In the genomic region with DNA sequence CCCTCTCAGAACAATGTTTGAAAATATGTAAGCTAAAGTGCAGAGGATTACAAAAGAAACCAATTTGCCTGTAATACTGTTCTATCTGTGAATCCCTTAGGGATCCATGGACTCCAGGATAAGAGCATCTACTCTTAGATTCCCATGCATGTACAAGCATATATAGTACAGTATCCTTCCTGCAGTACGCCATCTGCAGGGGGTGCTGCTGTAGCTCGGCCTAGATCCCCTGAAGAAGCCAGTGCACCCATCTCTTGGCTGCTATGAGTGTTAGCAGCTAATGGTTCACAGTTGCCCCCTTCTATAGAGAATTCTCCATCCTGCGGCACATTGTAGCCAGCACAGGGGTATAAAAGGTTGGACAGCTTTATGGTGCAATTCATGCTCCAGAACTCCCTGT, we compare ENCODE assay signal across 13 cellular contexts.
DNase-seq lines count a peak whose midpoint lies in the region; ATAC-seq and TF ChIP-seq lines count a peak whose summit lies in the region.
"Had no signal": no experiment of that assay in that cellular context is flagged by ENCODE, and none has a peak within 500 bp of the region (broad histone marks: within the 10 kb centered on the region; RNA-seq: fewer than 3 reads in every experiment).

No MANE protein-coding gene starts in this region.

- no peak overlapping the region for H2AFZ ChIP-seq in Loucy (ENCODE audit: low read length)
- no peak overlapping the region for H2AFZ ChIP-seq in neural cell (ENCODE audit: low read depth, low read length)

- no peaks in the 10 kb centered on the region for H3K79me2 ChIP-seq in Loucy (ENCODE audit: insufficient read depth, low read length)
- H3K79me2 ChIP-seq in neural cell (replicated peaks; ENCODE audit: insufficient read depth, low read length), result no peaks in the 10 kb centered on the region

- H3K36me3 ChIP-seq in Loucy (ENCODE audit: insufficient read depth, low read length) (no peaks in the 10 kb centered on the region), neural cell (ENCODE audit: insufficient read depth, low read length) (no peaks in the 10 kb centered on the region)
- H3K36me3 ChIP-seq: SJCRH30 had no signal

- H3K27ac ChIP-seq in neural cell (ENCODE audit: low read length), result no peak overlapping the region
- H3K27ac ChIP-seq: SJCRH30 had no signal

- no peaks in the 10 kb centered on the region for H3K27me3 ChIP-seq in Loucy (ENCODE audit: insufficient read depth, low read length, poor library complexity, severe bottlenecking)
- H3K27me3 ChIP-seq in neural cell (ENCODE audit: insufficient read depth, low read depth, low read length), result no peaks in the 10 kb centered on the region
- H3K27me3 ChIP-seq: SJCRH30 had no signal

- no peaks in the 10 kb centered on the region for H3K9me3 ChIP-seq in Loucy (ENCODE audit: insufficient read depth, low read depth, low read length)
- H3K9me3 ChIP-seq in neural cell (ENCODE audit: low read length), result no peaks in the 10 kb centered on the region
- H3K9me3 ChIP-seq: SJCRH30 had no signal

- no peak overlapping the region for H3K9ac ChIP-seq in Loucy (ENCODE audit: low read depth, low read length, poor library complexity, severe bottlenecking)
- no peak overlapping the region for H3K9ac ChIP-seq in neural cell (ENCODE audit: low read length)

- H3F3A ChIP-seq in Loucy (ENCODE audit: low read depth) (no peaks in the 10 kb centered on the region), neural cell (ENCODE audit: insufficient read depth, low read length, poor library complexity, severe bottlenecking) (no peaks in the 10 kb centered on the region)

- TF ChIP-seq CTCF in Loucy (conservative IDR thresholded peaks at IDR 0.05; ENCODE audit: low read length), result peak; percentile 61
- peak; percentile 23 for TF ChIP-seq CTCF in neural cell (IDR thresholded peaks at IDR 0.05; ENCODE audit: poor library complexity, severe bottlenecking)

- CTCF ChIA-PET in activated CD4-positive, alpha-beta T cell treated with anti-CD3 and anti-CD28 coated beads for 36 hours (lab: Charles Lee), result interaction anchor here (0.6 kb wide), 1 partner anchor 1786 kb away, joined by 3 read pairs; no protein-coding TSS in a partner anchor
- CTCF ChIA-PET in activated CD8-positive, alpha-beta T cell treated with anti-CD3 and anti-CD28 coated beads, Interleukin-2, amount 10 ng/mL, durations not matched to agents 7 days and 5 days (lab: Charles Lee), result interaction anchor here (0.8 to 2.8 kb wide), 3 partner anchors 8 to 11 kb away, joined by 3 to 7 read pairs (median 5); no protein-coding TSS in a partner anchor

- intact Hi-C loops in activated CD4-positive, alpha-beta T cell treated with anti-CD3 and anti-CD28 coated beads for 36 hours (cut with DNase I, micrococcal nuclease), result no loop called here

- peak; percentile 12 for TF ChIP-seq RAD21 in neural cell (conservative IDR thresholded peaks at IDR 0.05)

- H3K36me3 Mint-ChIP-seq in activated CD4-positive, alpha-beta T cell treated with anti-CD3 and anti-CD28 coated beads for 36 hours (ENCODE audit: low read depth), result no peaks in the 10 kb centered on the region
- H3K36me3 Mint-ChIP-seq in activated CD8-positive, alpha-beta T cell treated with anti-CD3 and anti-CD28 coated beads, Interleukin-2, amount 10 ng/mL, durations not matched to agents 7 days and 5 days (ENCODE audit: low read depth), result no peaks in the 10 kb centered on the region

- H3K4me1 ChIP-seq in Loucy (ENCODE audit: insufficient read depth, low read length, poor library complexity, severe bottlenecking), result no peaks in the 10 kb centered on the region
- H3K4me1 ChIP-seq: SJCRH30 had no signal

- H3K4me1 Mint-ChIP-seq in activated CD4-positive, alpha-beta T cell treated with anti-CD3 and anti-CD28 coated beads for 36 hours, result no peaks in the 10 kb centered on the region
- H3K4me1 Mint-ChIP-seq in activated CD8-positive, alpha-beta T cell treated with anti-CD3 and anti-CD28 coated beads, Interleukin-2, amount 10 ng/mL, durations not matched to agents 7 days and 5 days (ENCODE audit: low read depth), result no peaks in the 10 kb centered on the region

- peaks cover 3% of the 10 kb centered on the region for H3K27me3 Mint-ChIP-seq in activated CD4-positive, alpha-beta T cell treated with anti-CD3 and anti-CD28 coated beads for 36 hours
- peaks cover 38% of the 10 kb centered on the region for H3K27me3 Mint-ChIP-seq in activated CD8-positive, alpha-beta T cell treated with anti-CD3 and anti-CD28 coated beads, Interleukin-2, amount 10 ng/mL, durations not matched to agents 7 days and 5 days (ENCODE audit: low read depth)

- in situ Hi-C loops in G401 (cut with HindIII; ENCODE audit: low sequenced_read_pairs), result loop anchor here (25.0 kb wide), 1 partner anchor 355 kb away; no protein-coding TSS in a partner anchor

- ATAC-seq in activated CD4-positive, alpha-beta T cell treated with anti-CD3 and anti-CD28 coated beads for 36 hours, result peak; percentile 53
- ATAC-seq in activated CD8-positive, alpha-beta T cell treated with anti-CD3 and anti-CD28 coated beads, Interleukin-2, amount 10 ng/mL, durations not matched to agents 7 days and 5 days, result peak; percentile 44

- H3K4me3 Mint-ChIP-seq in activated CD4-positive, alpha-beta T cell treated with anti-CD3 and anti-CD28 coated beads for 36 hours, result no peak overlapping the region
- H3K4me3 Mint-ChIP-seq in activated CD8-positive, alpha-beta T cell treated with anti-CD3 and anti-CD28 coated beads, Interleukin-2, amount 10 ng/mL, durations not matched to agents 7 days and 5 days, result no peak overlapping the region
- H3K4me3 Mint-ChIP-seq: nephron progenitor cell had no signal

- H3K4me2 ChIP-seq in Loucy (ENCODE audit: low read depth, low read length, poor library complexity, severe bottlenecking) (no peak overlapping the region), neural cell (ENCODE audit: low read length) (no peak overlapping the region)

- TF ChIP-seq EP300 in neural cell (conservative IDR thresholded peaks at IDR 0.05; ENCODE audit: poor library complexity, severe bottlenecking), result no peak

- no peaks in the 10 kb centered on the region for H3K9me2 ChIP-seq in Loucy (replicated peaks; ENCODE audit: low read depth, low read length)
- H3K9me2 ChIP-seq in neural cell (ENCODE audit: insufficient read depth, low read length), result no peaks in the 10 kb centered on the region

- DNase-seq in activated CD4-positive, alpha-beta T cell treated with anti-CD3 and anti-CD28 coated beads for 36 hours, result peak; percentile 10
- no peak for DNase-seq in activated CD4-positive, alpha-beta T cell treated with anti-CD3 and anti-CD28 coated beads, Interleukin-2, amount 50 U/mL, for 48 hours
- DNase-seq in activated CD8-positive, alpha-beta T cell treated with anti-CD3 and anti-CD28 coated beads, Interleukin-2, amount 10 ng/mL, durations not matched to agents 7 days and 5 days, result no peak
- DNase-seq in G401 (ENCODE audit: low spot score) (no peak), NCI-H1092 treated with DMSO at 0.1 percent for 48 hours (lab: John Stamatoyannopoulos, UW) (no peak)
- no peak for DNase-seq in activated CD8-positive, alpha-beta memory T cell treated with anti-CD3 and anti-CD28 coated beads, Interleukin-2, amount 50 U/mL, for 48 hours
- DNase-seq: activated CD4-positive, alpha-beta T cell treated with anti-CD3 and anti-CD28 coated beads, Interleukin-2, amount 50 U/mL, for 4 hours; mesenchymal stem cell; NCI-H2171 treated with DMSO at 0.1 percent for 48 hours; nephron progenitor cell; SJCRH30 had no signal

- H3K4me3 ChIP-seq in Loucy (ENCODE audit: low read length, poor library complexity, severe bottlenecking), result no peak overlapping the region
- no peak overlapping the region for H3K4me3 ChIP-seq in neural cell (ENCODE audit: low read length)
- H3K4me3 ChIP-seq: SJCRH30 had no signal

- H3K9me3 Mint-ChIP-seq in activated CD4-positive, alpha-beta T cell treated with anti-CD3 and anti-CD28 coated beads for 36 hours (ENCODE audit: low read depth), result no peaks in the 10 kb centered on the region
- no peaks in the 10 kb centered on the region for H3K9me3 Mint-ChIP-seq in activated CD8-positive, alpha-beta T cell treated with anti-CD3 and anti-CD28 coated beads, Interleukin-2, amount 10 ng/mL, durations not matched to agents 7 days and 5 days (ENCODE audit: insufficient read depth)

- no peaks in the 10 kb centered on the region for H4K20me1 ChIP-seq in Loucy (ENCODE audit: insufficient read depth, low read length, poor library complexity, severe bottlenecking)
- no peaks in the 10 kb centered on the region for H4K20me1 ChIP-seq in neural cell (ENCODE audit: insufficient read depth)

- H3K27ac Mint-ChIP-seq in activated CD4-positive, alpha-beta T cell treated with anti-CD3 and anti-CD28 coated beads for 36 hours, result no peak overlapping the region
- H3K27ac Mint-ChIP-seq in activated CD8-positive, alpha-beta T cell treated with anti-CD3 and anti-CD28 coated beads, Interleukin-2, amount 10 ng/mL, durations not matched to agents 7 days and 5 days, result no peak overlapping the region
- H3K27ac Mint-ChIP-seq: nephron progenitor cell had no signal

- POLR2A ChIA-PET in activated CD4-positive, alpha-beta T cell treated with anti-CD3 and anti-CD28 coated beads for 36 hours (lab: Charles Lee), result no interaction called here
- POLR2A ChIA-PET in activated CD8-positive, alpha-beta T cell treated with anti-CD3 and anti-CD28 coated beads, Interleukin-2, amount 10 ng/mL, durations not matched to agents 7 days and 5 days (lab: Charles Lee), result no interaction called here

TF ChIP-seq in neural cell, 6 proteins besides CTCF, POLR2A, EP300 and RAD21 (continues in another document):
- no peak for TF ChIP-seq SMC3 (conservative IDR thresholded peaks at IDR 0.05; ENCODE audit: poor library complexity)
